ENCODE assay signal across 9 cellular contexts in the genomic region with DNA sequence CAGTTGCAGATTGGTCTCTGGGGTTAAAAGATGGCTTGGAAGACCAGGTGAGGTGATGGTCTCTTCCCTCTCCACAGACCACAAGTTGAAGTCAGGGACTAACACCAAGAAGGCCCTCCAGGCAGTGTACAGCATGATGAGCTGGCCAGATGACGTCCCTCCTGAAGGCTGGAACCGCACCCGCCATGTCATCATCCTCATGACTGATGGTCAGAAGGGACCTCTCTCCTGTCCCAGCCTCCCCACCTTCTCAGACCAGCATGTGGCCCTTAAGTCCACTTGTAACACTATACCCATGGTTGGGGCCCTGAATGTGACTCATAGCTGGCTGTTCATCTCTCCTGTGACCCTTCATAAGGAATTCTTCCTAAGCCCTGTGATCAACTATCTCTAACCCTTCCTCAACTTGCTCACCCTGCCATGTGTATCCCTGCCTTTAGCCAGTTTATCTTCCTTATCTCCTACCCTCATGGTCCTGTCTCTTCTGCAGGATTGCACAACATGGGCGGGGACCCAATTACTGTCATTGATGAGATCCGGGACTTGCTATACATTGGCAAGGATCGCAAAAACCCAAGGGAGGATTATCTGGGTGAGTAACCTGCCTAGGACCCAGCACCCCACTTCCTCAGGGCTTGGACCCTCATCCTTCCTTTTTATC. TPM values are rescaled to one million over a fixed set of nuclear protein-coding genes. Genes with fewer than 3 reads are reported as not detected.
A peak's percentile ranks its signal among the peaks of the same experiment; 100 is the strongest.
DNase-seq lines count a peak whose midpoint lies in the region; ATAC-seq and TF ChIP-seq lines count a peak whose summit lies in the region.
"Had no signal": no experiment of that assay in that cellular context is flagged by ENCODE, and none has a peak within 500 bp of the region (broad histone marks: within the 10 kb centered on the region; RNA-seq: fewer than 3 reads in every experiment).

No MANE protein-coding gene starts in this region.

- H3K9me2 ChIP-seq in PC-9 (ENCODE audit: insufficient read depth), result no peaks in the 10 kb centered on the region; the same call in 1 of the 2 replicates

- intact Hi-C loops in PC-9 (cut with micrococcal nuclease; ENCODE audit: unreplicated experiment), result no loop called here

- CTCF ChIA-PET in PC-9 (lab: Charles Lee), result interaction anchor here (0.6 kb wide), 1 partner anchor 19 kb away, joined by 6 read pairs; no protein-coding TSS in a partner anchor

- H2AFZ ChIP-seq in PC-9, result no peak overlapping the region

- H3K36me3 ChIP-seq in PC-9 (ENCODE audit: low read depth), result no peaks in the 10 kb centered on the region

- peaks cover 42% of the 10 kb centered on the region for H3F3A ChIP-seq in PC-9 (ENCODE audit: insufficient read depth, low read depth)

- POLR2A ChIA-PET in PC-9 (lab: Charles Lee; ENCODE audit: unreplicated experiment), result interaction anchor here (0.7 kb wide), 1 partner anchor 40 kb away, joined by 3 read pairs; no protein-coding TSS in a partner anchor

- peak overlapping the region; percentile 46 for H3K27ac ChIP-seq in PC-9

- no peaks in the 10 kb centered on the region for H4K20me1 ChIP-seq in PC-9 (ENCODE audit: insufficient read depth)

- no peak for ATAC-seq in GM21529 (IDR thresholded peaks at IDR 0.05; ENCODE audit: unreplicated experiment)

- no TSS peak for BruUV-seq in PC-9 (replicated peaks; lab: Mats Ljungman, UMichigan)

- H3K79me2 ChIP-seq in PC-9 (ENCODE audit: low read depth), result no peaks in the 10 kb centered on the region

- H3K9me3 ChIP-seq in PC-9 (ENCODE audit: insufficient read depth, low read depth), result no peaks in the 10 kb centered on the region

- H3K4me2 ChIP-seq in PC-9, result peak overlapping the region; percentile 48

- H3K4me1 ChIP-seq in PC-9 (replicated peaks; ENCODE audit: insufficient read depth), result peaks cover 48% of the 10 kb centered on the region

- DNase-seq in DMS53 treated with DMSO at 0.1 percent for 48 hours (lab: John Stamatoyannopoulos, UW; ENCODE audit: unreplicated experiment) (peak; percentile 25), PC-9 (peak; percentile 66 to 86), glomerular visceral epithelial cell (ENCODE audit: extremely low spot score) (peak; percentile 16)
- no peak for DNase-seq in central memory CD4-positive, alpha-beta T cell
- no peak for DNase-seq in stimulated activated CD4-positive, alpha-beta T cell treated with anti-CD3 and anti-CD28 coated beads, Interleukin-2, amount 100 ng/mL, for 24 hours
- DNase-seq: activated CD4-positive, alpha-beta T cell treated with anti-CD3 and anti-CD28 coated beads, Interleukin-2, amount 50 U/mL, for 48 hours; stimulated activated CD4-positive, alpha-beta T cell treated with anti-CD3 and anti-CD28 coated beads, Interleukin-4, amount 100 ng/mL, for 1 hour had no signal

- no peak overlapping the region for H3K4me3 ChIP-seq in PC-9

- no peak for TF ChIP-seq CTCF in PC-9 (conservative IDR thresholded peaks at IDR 0.05)

- H3K27me3 ChIP-seq in PC-9 (ENCODE audit: insufficient read depth, low read depth), result no peaks in the 10 kb centered on the region

RNA-seq across cellular contexts. Expression of a gene that starts 3.0 kb away (rescaled TPM):
- total RNA-seq in PC-9 (2021), result 22.6 and 25.5 TPM in 2 replicates
- total RNA-seq: SK-MEL-5 had no signal

RNA-seq across cellular contexts. Expression of a gene that starts 9.9 kb away (rescaled TPM):
- total RNA-seq in PC-9 (2021), result 43.0 and 50.8 TPM in 2 replicates

RNA-seq across cellular contexts. Expression of a gene that starts 10.1 kb away (rescaled TPM):
- 67.9 and 86.0 TPM in 2 replicates for total RNA-seq in PC-9 (2021)

RNA-seq across cellular contexts. Expression of a gene that starts 21.4 kb away (rescaled TPM):
- 0.96 and 2.4 TPM in 2 replicates for total RNA-seq in PC-9 (2021)

RNA-seq across cellular contexts. Expression of a gene that starts 23.1 kb away (rescaled TPM):
- 24.5 and 36.0 TPM in 2 replicates for total RNA-seq in PC-9 (2021)

Comparison
In these comparisons a context has a peak if more than half of its experiments do, and no peak if none do; other contexts are left out.
1. DNase-seq: peak in DMS53 treated with DMSO at 0.1 percent for 48 hours (single experiment), PC-9 (2 of 2) and glomerular visceral epithelial cell (single experiment); none in central memory CD4-positive, alpha-beta T cell (single experiment) and stimulated activated CD4-positive, alpha-beta T cell treated with anti-CD3 and anti-CD28 coated beads, Interleukin-2, amount 100 ng/mL, for 24 hours (0 of 2).